ENCODE assay signal across 8 cellular contexts in the genomic region with DNA sequence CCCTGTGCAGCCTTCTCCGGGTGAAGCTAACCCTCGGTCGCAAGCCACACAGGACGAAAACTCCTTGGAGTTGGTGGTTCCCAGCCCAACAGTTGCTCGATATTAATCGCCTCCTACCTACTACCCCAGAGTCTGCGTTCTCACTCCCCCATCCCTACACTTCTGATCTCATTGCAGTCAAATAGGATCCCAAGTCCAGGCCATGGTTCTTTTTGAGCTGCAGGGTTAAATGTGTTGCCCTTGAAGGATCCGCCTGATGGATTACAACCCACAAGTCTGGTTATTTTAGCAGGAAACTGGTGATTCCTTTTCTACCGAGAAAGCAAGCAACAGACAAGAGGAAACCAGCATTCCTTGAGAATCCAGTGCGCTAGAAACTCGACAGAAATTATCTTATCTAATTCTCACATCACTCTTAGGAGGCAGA. TPM values are rescaled to one million over a fixed set of nuclear protein-coding genes. Genes with fewer than 3 reads are reported as not detected.
DNase-seq lines count a peak whose midpoint lies in the region; ATAC-seq and TF ChIP-seq lines count a peak whose summit lies in the region.

No MANE protein-coding gene starts in this region.

- WGBS in gastroesophageal sphincter (ENCODE audit: low coverage in 1 of 2), 2 donors, result 0 to 8% methylated on average over 4 to 9 of the region's 11 CpGs

- H3K27ac Mint-ChIP-seq in T-helper 17 cell, result peak overlapping the region; percentile 95

- ATAC-seq in T-helper 17 cell (no peak), gastroesophageal sphincter (no peak), HG03457 (IDR thresholded peaks at IDR 0.05; ENCODE audit: unreplicated experiment) (no peak)

- H3K27me3 ChIP-seq in gastroesophageal sphincter, result no peaks in the 10 kb centered on the region

- peak overlapping the region; percentile 98 for H3K4me3 Mint-ChIP-seq in T-helper 17 cell

- peaks cover 50% of the 10 kb centered on the region for H3K4me1 Mint-ChIP-seq in T-helper 17 cell

- TF ChIP-seq CTCF in HFF-Myc (IDR thresholded peaks at IDR 0.05; ENCODE audit: low read depth, low read length, missing control alignments) (no peak), gastroesophageal sphincter (IDR thresholded peaks at IDR 0.05) (no peak), retinal pigment epithelial cell (conservative IDR thresholded peaks at IDR 0.05; ENCODE audit: low read depth, low read length) (no peak)

- H3K9me3 ChIP-seq in T-helper 17 cell (ENCODE audit: control insufficient read depth, low read length, poor library complexity, severe bottlenecking), result no peaks in the 10 kb centered on the region
- H3K9me3 ChIP-seq in gastroesophageal sphincter, result no peaks in the 10 kb centered on the region

- H3K27me3 Mint-ChIP-seq in T-helper 17 cell, result no peaks in the 10 kb centered on the region

- no peak for TF ChIP-seq POLR2A in gastroesophageal sphincter (IDR thresholded peaks at IDR 0.05)

- H3K4me3 ChIP-seq in HFF-Myc (replicated peaks; ENCODE audit: low read depth, low read length), result peak overlapping the region; percentile 69
- peak overlapping the region; percentile 77 to 98 for H3K4me3 ChIP-seq in gastroesophageal sphincter
- H3K4me3 ChIP-seq in retinal pigment epithelial cell (ENCODE audit: low read length), result peak overlapping the region; percentile 84

- no peak for DNase-seq in HFF-Myc (ENCODE audit: extremely low read depth, low read depth)
- DNase-seq in T-helper 17 cell, result no peak
- DNase-seq in retinal pigment epithelial cell (ENCODE audit: low read depth), result no peak
- DNase-seq in GDM1 (lab: John Stamatoyannopoulos, UW), result no peak
- DNase-seq in NCI-H510A (lab: John Stamatoyannopoulos, UW), result no peak
- no peak for DNase-seq in H4 (ENCODE audit: low spot score)

- H3K4me1 ChIP-seq in gastroesophageal sphincter, result peaks cover 0 to 33% (median 7%) of the 10 kb centered on the region in 3 donors

- peaks cover 2% of the 10 kb centered on the region for H3K36me3 Mint-ChIP-seq in T-helper 17 cell (ENCODE audit: low read depth)

- no peak for TF ChIP-seq EP300 in gastroesophageal sphincter (IDR thresholded peaks at IDR 0.05)

- H3K36me3 ChIP-seq in gastroesophageal sphincter, result no peaks in the 10 kb centered on the region

- peak overlapping the region; percentile 31 to 96 (median 94) for H3K27ac ChIP-seq in gastroesophageal sphincter

RNA-seq across cellular contexts. Expression of a gene that starts 0.8 kb away (rescaled TPM):
- total RNA-seq in T-helper 17 cell, result 10 to 100 TPM; 62.2 to 71.6 TPM
- total RNA-seq in gastroesophageal sphincter, result 10 to 100 TPM; 30.2 to 43.1 (median 38.6) TPM
- total RNA-seq in H4 (2014; rRNA removed; shearing (Covaris generic)), result 12.2 and 12.7 TPM in 2 replicates

RNA-seq across cellular contexts. Expression of a gene that starts 40.1 kb away (rescaled TPM):
- not detected for total RNA-seq in T-helper 17 cell
- not detected for total RNA-seq in gastroesophageal sphincter
- not detected in 2 replicates for total RNA-seq in H4 (2014; rRNA removed; shearing (Covaris generic))
